1 cellular context compared by ENCODE assay signal in genomic region chr6:43509984-43510826, GRCh38.
A peak's percentile ranks its signal among the peaks of the same experiment; 100 is the strongest.
TF ChIP-seq lines count a peak whose summit lies in the region.

LRRC73 (minus strand) TSS chr6:43510346; CDS start chr6:43509785, 561 bp downstream.

TF ChIP-seq in K562, 482 proteins besides CTCF, POLR2A, EP300 and RAD21 (continued from another document and continues in another):
- no peak for TF ChIP-seq ZNF184 (CRISPR knock-in tag; IDR thresholded peaks at IDR 0.05)
- TF ChIP-seq U2AF1 (optimal IDR thresholded peaks at IDR 0.05; ENCODE audit: low read depth, low read length), result peak; percentile 18
- TF ChIP-seq HNRNPK (IDR thresholded peaks at IDR 0.05; ENCODE audit: low read depth, low read length, poor library complexity, severe bottlenecking), result no peak
- TF ChIP-seq ZNF407 (IDR thresholded peaks at IDR 0.05; ENCODE audit: low read depth), result no peak
- no peak for TF ChIP-seq KAT2B (IDR thresholded peaks at IDR 0.05; ENCODE audit: low read depth, low read length)
- no peak for TF ChIP-seq MAFK (IDR thresholded peaks at IDR 0.05; ENCODE audit: low read length)
- TF ChIP-seq GABPA (tag; conservative IDR thresholded peaks at IDR 0.05; ENCODE audit: low read depth), result no peak
- no peak for TF ChIP-seq ZNF318 (IDR thresholded peaks at IDR 0.05; ENCODE audit: borderline replicate concordance in 1 of 2, low read depth in 1 of 2)
- no peak for TF ChIP-seq SRSF9 (IDR thresholded peaks at IDR 0.05; ENCODE audit: borderline replicate concordance, low read depth, low read length)
- no peak for TF ChIP-seq TEAD1 (CRISPR knock-in tag; IDR thresholded peaks at IDR 0.05)
- TF ChIP-seq CTBP1 (IDR thresholded peaks at IDR 0.05; ENCODE audit: borderline replicate concordance), result peak; percentile 95
- TF ChIP-seq PTTG1 (tag; IDR thresholded peaks at IDR 0.05; ENCODE audit: low read depth), result no peak
- no peak for TF ChIP-seq ILK (tag; IDR thresholded peaks at IDR 0.05; ENCODE audit: borderline replicate concordance, low read depth)
- no peak for TF ChIP-seq KLF16 (IDR thresholded peaks at IDR 0.05)
- 0 out of 2 replicates have a peak, but pooled peaks have one; percentile 36 for TF ChIP-seq RREB1 (CRISPR knock-in tag; IDR thresholded peaks at IDR 0.05)
- TF ChIP-seq KAT7 (CRISPR knock-in tag; IDR thresholded peaks at IDR 0.05; ENCODE audit: borderline replicate concordance), result no peak
- no peak for TF ChIP-seq ARID1B (IDR thresholded peaks at IDR 0.05)
- TF ChIP-seq, protein P1, sequence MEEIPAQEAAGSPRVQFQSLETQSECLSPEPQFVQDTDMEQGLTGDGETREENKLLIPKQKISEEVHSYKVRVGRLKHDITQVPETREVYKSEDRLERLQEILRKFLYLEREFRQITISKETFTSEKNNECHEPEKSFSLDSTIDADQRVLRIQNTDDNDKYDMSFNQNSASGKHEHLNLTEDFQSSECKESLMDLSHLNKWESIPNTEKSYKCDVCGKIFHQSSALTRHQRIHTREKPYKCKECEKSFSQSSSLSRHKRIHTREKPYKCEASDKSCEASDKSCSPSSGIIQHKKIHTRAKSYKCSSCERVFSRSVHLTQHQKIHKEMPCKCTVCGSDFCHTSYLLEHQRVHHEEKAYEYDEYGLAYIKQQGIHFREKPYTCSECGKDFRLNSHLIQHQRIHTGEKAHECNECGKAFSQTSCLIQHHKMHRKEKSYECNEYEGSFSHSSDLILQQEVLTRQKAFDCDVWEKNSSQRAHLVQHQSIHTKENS (CRISPR knock-in tag; IDR thresholded peaks at IDR 0.05), result no peak
- no peak for TF ChIP-seq SMARCB1 (IDR thresholded peaks at IDR 0.05; ENCODE audit: insufficient read length, low read depth)
- no peak for TF ChIP-seq MTA1 (IDR thresholded peaks at IDR 0.05; ENCODE audit: borderline replicate concordance)
- no peak for TF ChIP-seq ZNF324 (CRISPR knock-in tag; IDR thresholded peaks at IDR 0.05)
- TF ChIP-seq HNRNPL (IDR thresholded peaks at IDR 0.05; ENCODE audit: low read depth, low read length), result peak; percentile 61; the same call in 1 of the 2 replicates
- TF ChIP-seq FOXM1 (IDR thresholded peaks at IDR 0.05; ENCODE audit: low read depth), result no peak
- peak; percentile 66; the same call in 1 of the 2 replicates for TF ChIP-seq FOXM1 (CRISPR knock-in tag; IDR thresholded peaks at IDR 0.05; ENCODE audit: low read depth)
- TF ChIP-seq SFPQ (IDR thresholded peaks at IDR 0.05; ENCODE audit: low read depth, low read length), result no peak
- TF ChIP-seq LCOR (CRISPR knock-in tag; IDR thresholded peaks at IDR 0.05), result no peak
